ENCODE assay signal across 22 cellular contexts in genomic region chr11:27358306-27358705, GRCh38. TPM values are rescaled to one million over a fixed set of nuclear protein-coding genes. Genes with fewer than 3 reads are reported as not detected.
DNase-seq lines count a peak whose midpoint lies in the region; ATAC-seq, FAIRE-seq and TF ChIP-seq lines count a peak whose summit lies in the region.
"Had no signal": no experiment of that assay in that cellular context is flagged by ENCODE, and none has a peak within 500 bp of the region (broad histone marks: within the 10 kb centered on the region; RNA-seq: fewer than 3 reads in every experiment).

No MANE protein-coding gene starts in this region.

- DNase-seq in HepG2 (ENCODE audit: low spot score) (no peak), right lobe of liver (no peak), SIG-M5 (lab: John Stamatoyannopoulos, UW) (peak; percentile 17), fibroblast of gingiva (ENCODE audit: low read depth) (peak; percentile 64), NCI-H226 (no peak), NCI-H1048 (lab: John Stamatoyannopoulos, UW) (no peak), cardiac septum (ENCODE audit: low spot score) (no peak)
- no peak for DNase-seq in activated naive CD4-positive, alpha-beta T cell (lab: John Stamatoyannopoulos, UW)
- DNase-seq: activated naive CD8-positive, alpha-beta T cell treated with anti-CD3 and anti-CD28 coated beads, Interleukin-2, amount 10 ng/mL, durations not matched to agents 7 days and 5 days; dermis blood vessel endothelial cell; DMS 273 treated with DMSO at 0.1 percent for 48 hours; kidney glomerular epithelial cell; NCI-H1105; NCI-H2029 treated with DMSO at 0.1 percent for 48 hours; NCI-H446; pancreas; substantia nigra had no signal

- ATAC-seq in HepG2, result no peak
- ATAC-seq in right lobe of liver, result no peak
- ATAC-seq: gastroesophageal sphincter, GM23338, sciatic nerve had no signal

- no TSS peak for BruUV-seq in HepG2 (replicated peaks; lab: Mats Ljungman, UMichigan)

- H4K20me1 ChIP-seq in HepG2 (ENCODE audit: insufficient read depth, low read length), result no peaks in the 10 kb centered on the region

- TF ChIP-seq EP300 in HepG2 (IDR thresholded peaks at IDR 0.05; ENCODE audit: low read depth in 2 of 2, low read length in 2 of 2) (no peak), HepG2 (CRISPR knock-in tag; IDR thresholded peaks at IDR 0.05; ENCODE audit: borderline replicate concordance) (no peak)

- WGBS in HepG2 (ENCODE audit: low lambda C conversion rate), result 91% methylated on average over 1 of the region's 1 CpG
- 75% methylated on average over 1 of the region's 1 CpG for WGBS in right lobe of liver (ENCODE audit: insufficient coverage, low coverage, low lambda C conversion rate, missing lambda C conversion rate)

- H3K4me3 ChIP-seq in HepG2 (replicated peaks in 1 of 3; ENCODE audit: insufficient read depth in 1 of 3, low read depth in 2 of 3, low read length in 3 of 3) (no peak overlapping the region), right lobe of liver (no peak overlapping the region)
- H3K4me3 ChIP-seq: gastroesophageal sphincter, GM23338, pancreas had no signal

- H3K4me1 ChIP-seq in HepG2 (ENCODE audit: insufficient read depth, low read length) (peaks cover 65% of the 10 kb centered on the region), right lobe of liver (peaks cover 0 to 9% (median 2%) of the 10 kb centered on the region in 4 donors)

- no peak for TF ChIP-seq RAD21 in HepG2 (CRISPR knock-in tag; IDR thresholded peaks at IDR 0.05)

- no peak overlapping the region for H2AFZ ChIP-seq in HepG2 (ENCODE audit: low read length)
- H2AFZ ChIP-seq: GM23338 had no signal

- intact Hi-C loops in HepG2 (cut with micrococcal nuclease; ENCODE audit: unreplicated experiment) (no loop called here), right lobe of liver (cut with DNase I) (no loop called here), cardiac septum (cut with DNase I) (no loop called here)

- H3K27ac ChIP-seq in HepG2 (ENCODE audit: extremely low read length, insufficient read depth, low read length) (peak overlapping the region; percentile 5), right lobe of liver (no peak overlapping the region)
- H3K27ac ChIP-seq: C4-2B, gastroesophageal sphincter had no signal

- no peak for TF ChIP-seq CTCF in HepG2 (CRISPR knock-in tag; IDR thresholded peaks at IDR 0.05)
- TF ChIP-seq CTCF in right lobe of liver (IDR thresholded peaks at IDR 0.05), result no peak

- no peak for FAIRE-seq in HepG2 (lab: Jason Lieb, UNC)
- FAIRE-seq: pancreas, urothelium cell line had no signal

- no peak overlapping the region for H3K9ac ChIP-seq in HepG2 (ENCODE audit: insufficient read depth, low read depth, low read length)

- no peaks in the 10 kb centered on the region for H3K36me3 ChIP-seq in HepG2 (replicated peaks in 1 of 2; ENCODE audit: control insufficient read depth in 1 of 2, insufficient read depth in 2 of 2, low read length in 2 of 2)
- no peaks in the 10 kb centered on the region for H3K36me3 ChIP-seq in right lobe of liver
- H3K36me3 ChIP-seq: gastroesophageal sphincter, pancreas had no signal

- CTCF ChIA-PET in HepG2 (lab: Yijun Ruan, JAX; ENCODE audit: low intra/inter-chr PET ratio, low total read pairs), result no interaction called here

- H3K79me2 ChIP-seq in HepG2 (ENCODE audit: insufficient read depth, low read length), result peaks cover 16% of the 10 kb centered on the region

- H3K27me3 ChIP-seq in HepG2 (ENCODE audit: control insufficient read depth in 1 of 2, insufficient read depth in 2 of 2, low read length in 2 of 2), result no peaks in the 10 kb centered on the region; a peak in 1 of 5 replicates
- no peaks in the 10 kb centered on the region for H3K27me3 ChIP-seq in right lobe of liver
- H3K27me3 ChIP-seq: gastroesophageal sphincter, pancreas had no signal

- no peak overlapping the region for H3K4me2 ChIP-seq in HepG2 (ENCODE audit: low read depth, low read length)
- H3K4me2 ChIP-seq: GM23338 had no signal

- in situ Hi-C loops in HepG2 (cut with HindIII; ENCODE audit: extremely low pct_ligation_motif_present, low pct_unique_long_range_greater_than_20kb), result no loop called here

- POLR2A ChIA-PET in HepG2 (lab: Yijun Ruan, JAX), result interaction anchor here (1.7 kb wide), 1 partner anchor 10 kb away, joined by 3 read pairs; no protein-coding TSS in a partner anchor

- no peak for TF ChIP-seq POLR2A in HepG2 (IDR thresholded peaks at IDR 0.05; ENCODE audit: insufficient read depth in 1 of 2, low read depth in 2 of 2, low read length in 2 of 2)
- TF ChIP-seq POLR2A in right lobe of liver (IDR thresholded peaks at IDR 0.05), result no peak

- H3K9me3 ChIP-seq in HepG2 (ENCODE audit: low read length), result no peaks in the 10 kb centered on the region
- no peaks in the 10 kb centered on the region for H3K9me3 ChIP-seq in right lobe of liver
- H3K9me3 ChIP-seq: gastroesophageal sphincter, pancreas had no signal

TF ChIP-seq in HepG2, 621 proteins besides CTCF, POLR2A, EP300 and RAD21:
- TF ChIP-seq ZBTB1 (CRISPR knock-in tag; IDR thresholded peaks at IDR 0.05; ENCODE audit: borderline replicate concordance) (no peak), CEBPB (IDR thresholded peaks at IDR 0.05; ENCODE audit: borderline replicate concordance, low read depth, low read length) (peak; percentile 24; the same call in 1 of the 2 replicates)

RNA-seq across cellular contexts. Expression of gene CCDC34, which starts 4.7 kb away (rescaled TPM):
- total RNA-seq in HepG2 (2016; rRNA removed; fragmentation: Illumina TruSeq; extraction: Trizol), result 34.3 and 37.9 TPM in 2 replicates
- 10.7 and 11.6 TPM in 2 replicates for total RNA-seq in HepG2 (2016; cell fraction: cytosol; rRNA removed; fragmentation: Illumina TruSeq; extraction: Trizol; ENCODE audit: low read depth)
- total RNA-seq in HepG2 (2016; cell fraction: insoluble cytoplasmic fraction; rRNA removed; fragmentation: Illumina TruSeq; extraction: Trizol), result 35.1 and 40.9 TPM in 2 replicates
- 18.2 and 19.0 TPM in 2 replicates for total RNA-seq in HepG2 (2016; cell fraction: membrane; rRNA removed; fragmentation: Illumina TruSeq; extraction: Trizol)
- 16.1 and 19.6 TPM in 2 replicates for total RNA-seq in HepG2 (2016; cell fraction: nucleus; rRNA removed; fragmentation: Illumina TruSeq; extraction: Trizol)
- 3.2 and 7.6 TPM in 2 replicates for polyA plus RNA-seq in HepG2 (2011; rRNA removed)
- polyA plus RNA-seq in HepG2 (2011; cell fraction: cytosol; rRNA removed), result 3.7 and 5.9 TPM in 2 replicates
- polyA plus RNA-seq in HepG2 (2011; cell fraction: nucleus; rRNA removed), result 2.3 and 2.6 TPM in 2 replicates
- polyA plus RNA-seq in HepG2 (2012), result 7.7 and 20.2 TPM in 2 replicates
- 7.5 and 10.1 TPM in 2 replicates for polyA plus RNA-seq in HepG2 (2016; cell fraction: cytosol; fragmentation: Illumina TruSeq; extraction: Trizol; ENCODE audit: low read depth)
- polyA plus RNA-seq in HepG2 (2016; cell fraction: insoluble cytoplasmic fraction; fragmentation: Illumina TruSeq; extraction: Trizol; ENCODE audit: low read depth), result 54.7 and 54.9 TPM in 2 replicates
- 14.2 and 15.6 TPM in 2 replicates for polyA plus RNA-seq in HepG2 (2016; cell fraction: membrane; fragmentation: Illumina TruSeq; extraction: Trizol; ENCODE audit: low read depth)
- polyA plus RNA-seq in HepG2 (2016; cell fraction: nucleus; fragmentation: Illumina TruSeq; extraction: Trizol; ENCODE audit: insufficient read depth, low read depth), result 22.5 and 25.2 TPM in 2 replicates
- 6.1 and 10.4 TPM in 2 replicates for polyA minus RNA-seq in HepG2 (2011; rRNA and poly(A)+ RNA removed; ENCODE audit: low replicate concordance)
- 3.0 and 3.5 TPM in 2 replicates for polyA minus RNA-seq in HepG2 (2011; cell fraction: cytosol; rRNA and poly(A)+ RNA removed)
- 15.7 and 17.0 TPM in 2 replicates for polyA minus RNA-seq in HepG2 (2011; cell fraction: nucleus; rRNA and poly(A)+ RNA removed)
- total RNA-seq in right lobe of liver, result 1 to 10 TPM; 1.8 to 3.6 (median 2.1) TPM
- 2.3 TPM for total RNA-seq in cardiac septum

Comparison
In these comparisons a context has a peak if more than half of its experiments do, and no peak if none do; other contexts are left out.
1. DNase-seq: peak in SIG-M5 (single experiment) and fibroblast of gingiva (single experiment); none in HepG2 (single experiment), right lobe of liver (0 of 3), NCI-H226 (single experiment), NCI-H1048 (single experiment), activated naive CD4-positive, alpha-beta T cell (0 of 4) and cardiac septum (single experiment).